9 cellular contexts compared by ENCODE assay signal in genomic region chrX:31279359-31279758, GRCh38.
DNase-seq lines count a peak whose midpoint lies in the region; ATAC-seq, FAIRE-seq and TF ChIP-seq lines count a peak whose summit lies in the region.
"Had no signal": no experiment of that assay in that cellular context is flagged by ENCODE, and none has a peak within 500 bp of the region (broad histone marks: within the 10 kb centered on the region; RNA-seq: fewer than 3 reads in every experiment).

No MANE protein-coding gene starts in this region.

- H3K27ac ChIP-seq in endothelial cell of umbilical vein (ENCODE audit: insufficient read depth, low read depth, low read length) (no peak overlapping the region), psoas muscle (no peak overlapping the region), ovary (no peak overlapping the region)

- intact Hi-C loops in endothelial cell of umbilical vein (cut with micrococcal nuclease) (loop anchor here (1.0 kb wide), 1 partner anchor 379 kb away; no protein-coding TSS in a partner anchor), psoas muscle (cut with DNase I) (loop anchor here in 1 of 2 donors (5.0 kb wide), 1 partner anchor 537 kb away; no protein-coding TSS in a partner anchor), ovary (cut with DNase I) (no loop called here)

- no peak for TF ChIP-seq POLR2A in NB4 (IDR thresholded peaks at IDR 0.05; ENCODE audit: extremely low read depth, insufficient read length)
- no peak for TF ChIP-seq POLR2A in endothelial cell of umbilical vein (IDR thresholded peaks at IDR 0.05; ENCODE audit: low read depth, low read length)
- no peak for TF ChIP-seq POLR2A in ovary (IDR thresholded peaks at IDR 0.05)

- DNase-seq in GM03348 (ENCODE audit: low spot score): peak; percentile 14
- peak; percentile 6 for DNase-seq in NB4 (ENCODE audit: low read depth)
- peak; percentile 6 for DNase-seq in endothelial cell of umbilical vein (ENCODE audit: low read depth, low spot score)
- DNase-seq in psoas muscle: no peak
- no peak for DNase-seq in ovary
- DNase-seq in GOT3 (lab: John Stamatoyannopoulos, UW): no peak
- DNase-seq: retina had no signal

- CTCF ChIA-PET in endothelial cell of umbilical vein (lab: Charles Lee): interaction anchor here (0.9 to 2.0 kb wide), 7 partner anchors 8 to 378 kb away, joined by 3 to 20 read pairs (median 4); no protein-coding TSS in a partner anchor

- no peak overlapping the region for H2AFZ ChIP-seq in endothelial cell of umbilical vein (ENCODE audit: low read depth, low read length)

- no peaks in the 10 kb centered on the region for H3K79me2 ChIP-seq in endothelial cell of umbilical vein (ENCODE audit: control insufficient read depth, insufficient read depth, low read length)

- FAIRE-seq in endothelial cell of umbilical vein (lab: Jason Lieb, UNC): no peak

- ATAC-seq in psoas muscle: peak; percentile 73 to 89 (median 87)
- no peak for ATAC-seq in GM19023 (IDR thresholded peaks at IDR 0.05; ENCODE audit: unreplicated experiment)
- ATAC-seq: stimulated activated memory B cell treated with anti-CD40 and anti-IgM and Interleukin-4, amounts not matched to agents 10 μg/mL and 1 μg/mL and 100 μg/mL, for 72 hours had no signal

- TF ChIP-seq EP300 in ovary (IDR thresholded peaks at IDR 0.05): no peak

- H3K27me3 ChIP-seq in endothelial cell of umbilical vein (ENCODE audit: control insufficient read depth in 2 of 2, insufficient read depth in 2 of 2, low read length in 2 of 2) (no peaks in the 10 kb centered on the region), psoas muscle (ENCODE audit: insufficient read depth in 3 of 3, low read length in 2 of 3) (no peaks in the 10 kb centered on the region), ovary (no peaks in the 10 kb centered on the region)

- no TSS peak for BruUV-seq in endothelial cell of umbilical vein (replicated peaks; lab: Mats Ljungman, UMichigan)

- POLR2A ChIA-PET in endothelial cell of umbilical vein (lab: Charles Lee): no interaction called here

- no peaks in the 10 kb centered on the region for H3K9me1 ChIP-seq in endothelial cell of umbilical vein (replicated peaks; ENCODE audit: control insufficient read depth, extremely low read depth, insufficient read depth, low read length)

- WGBS in psoas muscle, 3 donors: 25 to 45% (median 33%) methylated on average over 2 of the region's 2 CpGs
- WGBS in ovary, 3 donors: 77 to 86% (median 78%) methylated on average over 2 of the region's 2 CpGs

- no peaks in the 10 kb centered on the region for H3K4me1 ChIP-seq in endothelial cell of umbilical vein (ENCODE audit: control insufficient read depth, extremely low read depth, insufficient read depth, low read length)
- H3K4me1 ChIP-seq in psoas muscle: no peaks in the 10 kb centered on the region
- H3K4me1 ChIP-seq in ovary (ENCODE audit: insufficient read depth): no peaks in the 10 kb centered on the region

- dilution Hi-C loops in endothelial cell of umbilical vein (cut with MboI; ENCODE audit: extremely low pct_ligation_motif_present, low sequenced_read_pairs): no loop called here

- H3K4me2 ChIP-seq in endothelial cell of umbilical vein (ENCODE audit: insufficient read depth, low read length): no peak overlapping the region

- H3K36me3 ChIP-seq in endothelial cell of umbilical vein (ENCODE audit: control insufficient read depth in 2 of 2, extremely low read depth in 1 of 2, insufficient read depth in 2 of 2, low read length in 2 of 2) (no peaks in the 10 kb centered on the region), psoas muscle (ENCODE audit: insufficient read depth in 1 of 2, low read depth in 1 of 2) (no peaks in the 10 kb centered on the region), ovary (no peaks in the 10 kb centered on the region)

- H4K20me1 ChIP-seq in endothelial cell of umbilical vein (replicated peaks; ENCODE audit: control insufficient read depth, extremely low read depth, insufficient read depth, low read length): no peaks in the 10 kb centered on the region

- no peak overlapping the region for H3K4me3 ChIP-seq in NB4 (ENCODE audit: low read depth, low read length)
- no peak overlapping the region for H3K4me3 ChIP-seq in endothelial cell of umbilical vein (replicated peaks in 1 of 3; ENCODE audit: insufficient read depth in 1 of 3, low read depth in 1 of 3, low read length in 3 of 3)
- H3K4me3 ChIP-seq in psoas muscle: no peak overlapping the region
- H3K4me3 ChIP-seq in ovary: no peak overlapping the region

- no peak overlapping the region for H3K9ac ChIP-seq in endothelial cell of umbilical vein (replicated peaks; ENCODE audit: extremely low read depth, insufficient read depth, low read length)

- H3K9me3 ChIP-seq in endothelial cell of umbilical vein (replicated peaks; ENCODE audit: control insufficient read depth, insufficient read depth, low read length) (no peaks in the 10 kb centered on the region), psoas muscle (no peaks in the 10 kb centered on the region), ovary (no peaks in the 10 kb centered on the region)

- no peak for TF ChIP-seq CTCF in NB4 (IDR thresholded peaks at IDR 0.05; ENCODE audit: low read depth, low read length)
- TF ChIP-seq CTCF in endothelial cell of umbilical vein (IDR thresholded peaks at IDR 0.05; ENCODE audit: extremely low read depth in 1 of 2, insufficient read depth in 1 of 2, low read depth in 1 of 2, low read length in 2 of 2): no peak
- peak; percentile 18 for TF ChIP-seq CTCF in psoas muscle (IDR thresholded peaks at IDR 0.05)
- TF ChIP-seq CTCF in ovary (IDR thresholded peaks at IDR 0.05): no peak

TF ChIP-seq in endothelial cell of umbilical vein, 7 proteins besides CTCF, POLR2A, EP300 and RAD21:
- TF ChIP-seq POLR2AphosphoS5 (IDR thresholded peaks at IDR 0.05; ENCODE audit: insufficient read depth, low read depth, low read length) (no peak), FOS (IDR thresholded peaks at IDR 0.05; ENCODE audit: borderline replicate concordance, insufficient read depth, low read length) (no peak), MYC (IDR thresholded peaks at IDR 0.05; ENCODE audit: low read depth, low read length) (no peak), EZH2 (IDR thresholded peaks at IDR 0.05; ENCODE audit: borderline replicate concordance, low read depth, low read length, severe bottlenecking) (no peak), JUN (IDR thresholded peaks at IDR 0.05; ENCODE audit: borderline replicate concordance, insufficient read depth, insufficient read length, low read depth) (no peak), GATA2 (IDR thresholded peaks at IDR 0.05; ENCODE audit: insufficient read depth, insufficient read length, low read depth, low read length) (no peak)
- TF ChIP-seq, protein P1, sequence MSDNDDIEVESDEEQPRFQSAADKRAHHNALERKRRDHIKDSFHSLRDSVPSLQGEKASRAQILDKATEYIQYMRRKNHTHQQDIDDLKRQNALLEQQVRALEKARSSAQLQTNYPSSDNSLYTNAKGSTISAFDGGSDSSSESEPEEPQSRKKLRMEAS (IDR thresholded peaks at IDR 0.05; ENCODE audit: insufficient read depth, insufficient read length): no peak

Comparison
In these comparisons a context has a peak if more than half of its experiments do, and no peak if none do; other contexts are left out.
1. DNase-seq: peak in GM03348 (single experiment), NB4 (single experiment) and endothelial cell of umbilical vein (single experiment); none in psoas muscle (0 of 2), ovary (0 of 5) and GOT3 (single experiment).